Comparison of ENCODE assay signal across 23 cellular contexts in genomic region chr9:115978739-115979138, GRCh38.
A peak's percentile ranks its signal among the peaks of the same experiment; 100 is the strongest.
DNase-seq lines count a peak whose midpoint lies in the region; ATAC-seq and TF ChIP-seq lines count a peak whose summit lies in the region.
"Had no signal": no experiment of that assay in that cellular context is flagged by ENCODE, and none has a peak within 500 bp of the region (broad histone marks: within the 10 kb centered on the region; RNA-seq: fewer than 3 reads in every experiment).

No MANE protein-coding gene starts in this region.

- no peak overlapping the region for H3K27ac ChIP-seq in body of pancreas
- no peak overlapping the region for H3K27ac ChIP-seq in upper lobe of right lung
- H3K27ac ChIP-seq: C4-2B, epithelial cell of prostate, gastroesophageal sphincter, SK-N-MC had no signal

- H3K4me1 ChIP-seq in body of pancreas (peaks cover 8% of the 10 kb centered on the region), upper lobe of right lung (no peaks in the 10 kb centered on the region)
- H3K4me1 ChIP-seq: gastroesophageal sphincter had no signal

- no peak for TF ChIP-seq POLR2A in body of pancreas (IDR thresholded peaks at IDR 0.05)

- no peaks in the 10 kb centered on the region for H3K36me3 ChIP-seq in MG63
- H3K36me3 ChIP-seq in body of pancreas (replicated peaks in 1 of 2; ENCODE audit: insufficient read depth in 1 of 2, low read depth in 2 of 2) = no peaks in the 10 kb centered on the region
- H3K36me3 ChIP-seq in upper lobe of right lung = no peaks in the 10 kb centered on the region
- H3K36me3 ChIP-seq: gastroesophageal sphincter had no signal

- intact Hi-C loops in body of pancreas (cut with DNase I) (no loop called here), upper lobe of right lung (cut with DNase I) (no loop called here)

- H3K27me3 ChIP-seq in MG63 = no peaks in the 10 kb centered on the region
- no peaks in the 10 kb centered on the region for H3K27me3 ChIP-seq in body of pancreas
- no peaks in the 10 kb centered on the region for H3K27me3 ChIP-seq in upper lobe of right lung
- H3K27me3 ChIP-seq: gastroesophageal sphincter had no signal

- 6 to 22% methylated on average over 3 of the region's 3 CpGs for WGBS in body of pancreas, 2 donors

- H3K4me3 ChIP-seq in MG63 (no peak overlapping the region), body of pancreas (no peak overlapping the region), fibroblast of the aortic adventitia (ENCODE audit: low read depth, low read length) (no peak overlapping the region), upper lobe of right lung (no peak overlapping the region)
- H3K4me3 ChIP-seq: gastroesophageal sphincter, GM12878, SK-N-MC had no signal

- TF ChIP-seq CTCF in body of pancreas (IDR thresholded peaks at IDR 0.05) = no peak
- TF ChIP-seq CTCF in fibroblast of the aortic adventitia (IDR thresholded peaks at IDR 0.05; ENCODE audit: insufficient read depth, low read length) = no peak
- no peak for TF ChIP-seq CTCF in upper lobe of right lung (IDR thresholded peaks at IDR 0.05)

- DNase-seq in Daoy (ENCODE audit: low read depth) (peak; percentile 61), MG63 (peak; percentile 48), body of pancreas (peak in 3 of 4 donors; percentile 18 to 43 (median 22)), fibroblast of the aortic adventitia (ENCODE audit: low read depth) (peak; percentile 81), upper lobe of right lung (no peak)
- no peak for DNase-seq in activated CD4-positive, alpha-beta T cell treated with anti-CD3 and anti-CD28 coated beads for 4 hours
- no peak for DNase-seq in activated T-cell treated with anti-CD3 and anti-CD28 coated beads, Interleukin-2, amount 50 U/mL, for 48 hours
- DNase-seq: activated CD4-positive, alpha-beta T cell treated with anti-CD3 and anti-CD28 coated beads for 1 hour; activated CD8-positive, alpha-beta T cell treated with anti-CD3 and anti-CD28 coated beads for 36 hours; activated gamma-delta T cell treated with Interleukin-2 at 50 U/mL for 16 hours; EL; NCI-H1105; NCI-H187 treated with DMSO at 0.1 percent for 48 hours; NCI-H748 treated with DMSO at 0.1 percent for 48 hours; stimulated activated CD4-positive, alpha-beta T cell treated with anti-CD3 and anti-CD28 coated beads, Interleukin-15, amount 100 ng/mL, for 24 hours; stimulated activated naive B cell treated with anti-CD40 and anti-IgM and Interleukin-4, amounts not matched to agents 10 μg/mL and 1 μg/mL and 100 μg/mL, for 72 hours had no signal

- ATAC-seq in body of pancreas (no peak), HG03039 (IDR thresholded peaks at IDR 0.05; ENCODE audit: unreplicated experiment) (no peak), upper lobe of right lung (no peak)
- ATAC-seq: activated CD8-positive, alpha-beta T cell treated with anti-CD3 and anti-CD28 coated beads for 36 hours; gastroesophageal sphincter; GM12878; left lobe of liver; stimulated activated naive B cell treated with anti-CD40 and anti-IgM and Interleukin-4, amounts not matched to agents 10 μg/mL and 1 μg/mL and 100 μg/mL, for 72 hours had no signal

- H3K9me3 ChIP-seq in MG63 = no peaks in the 10 kb centered on the region
- no peaks in the 10 kb centered on the region for H3K9me3 ChIP-seq in body of pancreas
- H3K9me3 ChIP-seq in upper lobe of right lung = no peaks in the 10 kb centered on the region
- H3K9me3 ChIP-seq: gastroesophageal sphincter had no signal

Comparison
In these comparisons a context has a peak if more than half of its experiments do, and no peak if none do; other contexts are left out.
1. DNase-seq: peak in Daoy (single experiment), MG63 (single experiment), body of pancreas (3 of 4) and fibroblast of the aortic adventitia (single experiment); none in activated CD4-positive, alpha-beta T cell treated with anti-CD3 and anti-CD28 coated beads for 4 hours (0 of 2), upper lobe of right lung (single experiment) and activated T-cell treated with anti-CD3 and anti-CD28 coated beads, Interleukin-2, amount 50 U/mL, for 48 hours (0 of 2).